ENCODE assay signal across 9 cellular contexts in the genomic region with DNA sequence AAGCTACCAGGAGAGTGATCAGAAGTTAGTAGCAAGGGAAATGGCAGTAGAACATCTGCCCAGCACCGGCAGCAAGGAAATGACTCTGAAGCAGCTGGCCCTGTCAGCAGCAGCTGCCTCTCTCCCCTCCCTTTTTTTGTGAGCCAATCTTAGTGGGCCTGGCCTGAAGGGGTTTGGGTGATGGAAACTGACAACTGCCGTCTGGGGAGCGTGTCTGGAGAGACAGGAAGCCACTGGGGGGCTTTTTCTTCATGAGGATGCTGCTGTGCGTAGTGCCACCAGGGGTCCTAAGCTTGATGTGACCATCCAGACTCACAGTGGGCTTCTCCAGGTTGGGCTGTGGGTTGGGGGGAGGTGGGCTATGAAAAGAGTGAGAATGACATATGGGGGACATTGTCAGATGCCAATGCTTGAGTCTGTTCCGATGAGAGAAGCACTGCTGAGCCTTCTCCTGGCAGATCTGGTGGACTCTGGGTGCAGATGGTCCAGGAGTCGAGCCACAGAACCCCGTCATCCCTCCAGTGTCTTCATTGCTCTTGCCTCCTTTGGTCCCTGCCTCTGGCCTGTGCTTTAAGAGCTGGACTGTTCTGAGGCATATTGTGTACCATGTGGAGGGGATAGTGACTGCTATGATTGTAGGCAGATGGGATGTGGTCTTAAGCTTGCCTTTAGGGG.
DNase-seq lines count a peak whose midpoint lies in the region; ATAC-seq and TF ChIP-seq lines count a peak whose summit lies in the region.
"Had no signal": no experiment of that assay in that cellular context is flagged by ENCODE, and none has a peak within 500 bp of the region (broad histone marks: within the 10 kb centered on the region; RNA-seq: fewer than 3 reads in every experiment).

No MANE protein-coding gene starts in this region.

- H3K27ac Mint-ChIP-seq in stimulated activated memory B cell treated with anti-CD40 and anti-IgM and Interleukin-4, amounts not matched to agents 10 μg/mL and 1 μg/mL and 100 μg/mL, for 72 hours = peak overlapping the region; percentile 58

- TF ChIP-seq CTCF in esophagus muscularis mucosa (IDR thresholded peaks at IDR 0.05) (no peak), sigmoid colon (IDR thresholded peaks at IDR 0.05) (no peak)

- H3K36me3 ChIP-seq in esophagus muscularis mucosa (no peaks in the 10 kb centered on the region), sigmoid colon (no peaks in the 10 kb centered on the region)
- H3K36me3 ChIP-seq: upper lobe of left lung had no signal

- H3K4me1 Mint-ChIP-seq in stimulated activated memory B cell treated with anti-CD40 and anti-IgM and Interleukin-4, amounts not matched to agents 10 μg/mL and 1 μg/mL and 100 μg/mL, for 72 hours = no peaks in the 10 kb centered on the region

- no peak for ATAC-seq in stimulated activated memory B cell treated with anti-CD40 and anti-IgM and Interleukin-4, amounts not matched to agents 10 μg/mL and 1 μg/mL and 100 μg/mL, for 72 hours
- ATAC-seq in HG02970 (IDR thresholded peaks at IDR 0.05; ENCODE audit: low FRiP score, unreplicated experiment) = no peak

- H3K4me1 ChIP-seq in esophagus muscularis mucosa (peaks cover 19 to 56% (median 46%) of the 10 kb centered on the region in 4 donors), sigmoid colon (peaks cover 0 to 33% (median 27%) of the 10 kb centered on the region in 4 donors)

- H3K4me3 ChIP-seq in esophagus muscularis mucosa (no peak overlapping the region), sigmoid colon (no peak overlapping the region)
- H3K4me3 ChIP-seq: upper lobe of left lung had no signal

- no peak overlapping the region for H3K4me3 Mint-ChIP-seq in stimulated activated memory B cell treated with anti-CD40 and anti-IgM and Interleukin-4, amounts not matched to agents 10 μg/mL and 1 μg/mL and 100 μg/mL, for 72 hours

- no peaks in the 10 kb centered on the region for H3K36me3 Mint-ChIP-seq in stimulated activated memory B cell treated with anti-CD40 and anti-IgM and Interleukin-4, amounts not matched to agents 10 μg/mL and 1 μg/mL and 100 μg/mL, for 72 hours

- TF ChIP-seq POLR2A in esophagus muscularis mucosa (IDR thresholded peaks at IDR 0.05; ENCODE audit: low read depth) (no peak), sigmoid colon (IDR thresholded peaks at IDR 0.05) (no peak)

- H3K27ac ChIP-seq in esophagus muscularis mucosa (replicated peaks in 1 of 4) (peak overlapping the region; percentile 75 to 77 (median 76)), sigmoid colon (peak overlapping the region in 2 of 4 donors; percentile 70 to 81)
- H3K27ac ChIP-seq: upper lobe of left lung had no signal

- H3K9me3 ChIP-seq in esophagus muscularis mucosa = no peaks in the 10 kb centered on the region
- H3K9me3 ChIP-seq in sigmoid colon = no peaks in the 10 kb centered on the region
- H3K9me3 ChIP-seq: upper lobe of left lung had no signal

- H3K27me3 Mint-ChIP-seq in stimulated activated memory B cell treated with anti-CD40 and anti-IgM and Interleukin-4, amounts not matched to agents 10 μg/mL and 1 μg/mL and 100 μg/mL, for 72 hours = no peaks in the 10 kb centered on the region

- TF ChIP-seq EP300 in esophagus muscularis mucosa (IDR thresholded peaks at IDR 0.05) = no peak
- no peak for TF ChIP-seq EP300 in sigmoid colon (IDR thresholded peaks at IDR 0.05)

- intact Hi-C loops in esophagus muscularis mucosa (cut with DNase I) = no loop called here
- intact Hi-C loops in sigmoid colon (cut with DNase I) = no loop called here

- DNase-seq in NCI-H146 (lab: John Stamatoyannopoulos, UW) (peak; percentile 51), NCI-H146 treated with DMSO at 0.1 percent for 48 hours (lab: John Stamatoyannopoulos, UW; ENCODE audit: unreplicated experiment) (no peak), NCI-H524 treated with DMSO at 0.1 percent for 48 hours (lab: John Stamatoyannopoulos, UW) (peak; percentile 95), esophagus muscularis mucosa (ENCODE audit: extremely low spot score) (no peak), sigmoid colon (no peak)
- DNase-seq in stimulated activated CD4-positive, alpha-beta T cell treated with anti-CD3 and anti-CD28 coated beads, Interleukin-12 subunit alpha, Interleukin-12 subunit beta, amount 100 ng/mL, for 4 hours = no peak
- DNase-seq: upper lobe of left lung had no signal

- no peaks in the 10 kb centered on the region for H3K9me3 Mint-ChIP-seq in stimulated activated memory B cell treated with anti-CD40 and anti-IgM and Interleukin-4, amounts not matched to agents 10 μg/mL and 1 μg/mL and 100 μg/mL, for 72 hours

- 80% methylated on average over 6 of the region's 7 CpGs for WGBS in esophagus muscularis mucosa
- WGBS in sigmoid colon, 2 donors = 66 to 76% methylated on average over 7 of the region's 7 CpGs

- H3K27me3 ChIP-seq in esophagus muscularis mucosa (no peaks in the 10 kb centered on the region), sigmoid colon (no peaks in the 10 kb centered on the region)
- H3K27me3 ChIP-seq: upper lobe of left lung had no signal

Comparison
In these comparisons a context has a peak if more than half of its experiments do, and no peak if none do; other contexts are left out.
1. DNase-seq: peak in NCI-H146 (single experiment) and NCI-H524 treated with DMSO at 0.1 percent for 48 hours (single experiment); none in NCI-H146 treated with DMSO at 0.1 percent for 48 hours (single experiment), esophagus muscularis mucosa (single experiment), stimulated activated CD4-positive, alpha-beta T cell treated with anti-CD3 and anti-CD28 coated beads, Interleukin-12 subunit alpha, Interleukin-12 subunit beta, amount 100 ng/mL, for 4 hours (single experiment) and sigmoid colon (single experiment).